In the genomic region with DNA sequence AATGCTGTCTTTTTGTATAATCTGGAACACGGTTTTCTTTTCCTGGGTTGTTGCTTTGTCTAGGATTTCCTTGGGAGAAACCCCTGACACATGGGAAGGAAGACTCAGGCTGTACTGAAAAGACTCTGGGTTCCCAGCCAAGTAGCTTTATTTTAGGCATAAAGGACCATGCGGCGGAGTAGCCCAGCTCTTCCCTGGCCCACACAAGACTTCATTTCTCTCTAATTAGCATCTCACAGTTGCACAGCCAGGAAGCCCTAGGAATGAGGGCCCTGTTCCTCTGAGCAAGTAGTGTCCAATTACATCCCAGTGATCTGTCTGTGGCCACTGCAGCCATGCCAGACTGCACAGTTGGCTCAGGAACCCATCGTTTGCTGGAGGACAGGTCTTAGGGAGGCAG, we compare ENCODE assay signal across 14 cellular contexts.
DNase-seq lines count a peak whose midpoint lies in the region; ATAC-seq, FAIRE-seq and TF ChIP-seq lines count a peak whose summit lies in the region.
"Had no signal": no experiment of that assay in that cellular context is flagged by ENCODE, and none has a peak within 500 bp of the region (broad histone marks: within the 10 kb centered on the region; RNA-seq: fewer than 3 reads in every experiment).

No MANE protein-coding gene starts in this region.

- peak overlapping the region; percentile 35; the same call in 1 of the 2 replicates for H4K8ac ChIP-seq in H1 (ENCODE audit: extremely low read depth, insufficient read depth, low read length)

- H3K4me2 ChIP-seq in H1 (ENCODE audit: insufficient read depth in 1 of 2, low read depth in 2 of 2, low read length in 2 of 2) (no peak overlapping the region), neural progenitor cell (peak overlapping the region; percentile 8), smooth muscle cell (no peak overlapping the region)

- H4K20me1 ChIP-seq in H1 (replicated peaks in 1 of 2; ENCODE audit: control insufficient read depth in 1 of 2, insufficient read depth in 2 of 2, low read length in 2 of 2) (no peaks in the 10 kb centered on the region), neural progenitor cell (ENCODE audit: low read depth) (no peaks in the 10 kb centered on the region), smooth muscle cell (ENCODE audit: low read depth) (no peaks in the 10 kb centered on the region)

- intact Hi-C loops in ovary (cut with DNase I), result no loop called here

- H3K9me3 Mint-ChIP-seq in HFFc6 (peaks cover 15% of the 10 kb centered on the region), neural progenitor cell (peaks cover 14% of the 10 kb centered on the region)

- H3F3A ChIP-seq in neural progenitor cell (ENCODE audit: low read depth), result peaks cover 24% of the 10 kb centered on the region
- no peaks in the 10 kb centered on the region for H3F3A ChIP-seq in smooth muscle cell (ENCODE audit: low read depth)

- H3K27me3 Mint-ChIP-seq in HFFc6 (ENCODE audit: insufficient read depth), result no peaks in the 10 kb centered on the region
- H3K27me3 Mint-ChIP-seq in neural progenitor cell (ENCODE audit: insufficient read depth, low read depth), result peaks cover 3% of the 10 kb centered on the region
- H3K27me3 Mint-ChIP-seq: stimulated activated naive CD8-positive, alpha-beta T cell treated with anti-CD3 and anti-CD28 coated beads, Interleukin-15, amount 100 ng/mL, for 72 hours had no signal

- H3K36me3 ChIP-seq in H1 (ENCODE audit: control insufficient read depth in 2 of 4, insufficient read depth in 4 of 4, low read length in 3 of 4) (no peaks in the 10 kb centered on the region), neural progenitor cell (no peaks in the 10 kb centered on the region), ovary (no peaks in the 10 kb centered on the region), smooth muscle cell (ENCODE audit: low read depth) (no peaks in the 10 kb centered on the region)
- H3K36me3 ChIP-seq: gastroesophageal sphincter, vagina had no signal

- ATAC-seq in GM21619 (IDR thresholded peaks at IDR 0.05; ENCODE audit: unreplicated experiment), result no peak
- ATAC-seq: gastroesophageal sphincter; mucosa of descending colon; stimulated activated naive CD8-positive, alpha-beta T cell treated with anti-CD3 and anti-CD28 coated beads, Interleukin-15, amount 100 ng/mL, for 72 hours had no signal

- H3K4ac ChIP-seq in H1 (replicated peaks; ENCODE audit: insufficient read length, low read depth, low read length), result no peak overlapping the region

- H3K27ac ChIP-seq in H1 (ENCODE audit: low read depth, low read length), result no peak overlapping the region
- H3K27ac ChIP-seq in neural progenitor cell, result no peak overlapping the region
- H3K27ac ChIP-seq in ovary, result no peak overlapping the region
- H3K27ac ChIP-seq in smooth muscle cell (ENCODE audit: low read depth), result no peak overlapping the region
- H3K27ac ChIP-seq: gastroesophageal sphincter, vagina had no signal

- TF ChIP-seq RAD21 in H1 (IDR thresholded peaks at IDR 0.05 in 1 of 2, conservative IDR thresholded peaks at IDR 0.05 in 1 of 2; ENCODE audit: low read depth in 2 of 2, low read length in 2 of 2), result no peak

- H3K23me2 ChIP-seq in H1 (ENCODE audit: low read depth, low read length), result no peaks in the 10 kb centered on the region

- H3K9ac ChIP-seq in H1 (replicated peaks in 1 of 4; ENCODE audit: extremely low read depth in 1 of 4, low read depth in 3 of 4, low read length in 3 of 4) (no peak overlapping the region), neural progenitor cell (no peak overlapping the region), smooth muscle cell (ENCODE audit: low read depth) (no peak overlapping the region)

- no peak overlapping the region for H3K56ac ChIP-seq in H1 (replicated peaks; ENCODE audit: insufficient read length, low read depth, low read length)

- no peak overlapping the region for H2BK15ac ChIP-seq in H1 (ENCODE audit: low read length)

- H3K4me1 Mint-ChIP-seq in HFFc6 (ENCODE audit: low read depth), result peaks cover 18% of the 10 kb centered on the region
- peaks cover 37% of the 10 kb centered on the region for H3K4me1 Mint-ChIP-seq in neural progenitor cell
- H3K4me1 Mint-ChIP-seq: stimulated activated naive CD8-positive, alpha-beta T cell treated with anti-CD3 and anti-CD28 coated beads, Interleukin-15, amount 100 ng/mL, for 72 hours had no signal

- POLR2A ChIA-PET in H1 (lab: Charles Lee; ENCODE audit: partially characterized antibody), result no interaction called here

- no peak overlapping the region for H2BK5ac ChIP-seq in H1 (ENCODE audit: low read depth, low read length)

- H3K36me3 Mint-ChIP-seq in HFFc6 (ENCODE audit: low read depth), result peaks cover 9% of the 10 kb centered on the region
- H3K36me3 Mint-ChIP-seq in neural progenitor cell, result peaks cover 6% of the 10 kb centered on the region

- TF ChIP-seq CTCF in HFFc6 (IDR thresholded peaks at IDR 0.05), result no peak
- TF ChIP-seq CTCF in H1 (IDR thresholded peaks at IDR 0.05; ENCODE audit: control extremely low read depth in 1 of 3, insufficient read depth in 1 of 3, low read depth in 1 of 3, low read length in 3 of 3), result no peak
- TF ChIP-seq CTCF in neural progenitor cell (IDR thresholded peaks at IDR 0.05), result no peak
- no peak for TF ChIP-seq CTCF in ovary (IDR thresholded peaks at IDR 0.05)
- no peak for TF ChIP-seq CTCF in smooth muscle cell (IDR thresholded peaks at IDR 0.05; ENCODE audit: borderline replicate concordance, insufficient read depth, poor library complexity, severe bottlenecking)

- H4K5ac ChIP-seq in H1 (ENCODE audit: insufficient read length, low read depth, low read length), result no peak overlapping the region

- H3K14ac ChIP-seq in H1 (ENCODE audit: insufficient read length), result no peak overlapping the region

- H3K27me3 ChIP-seq in H1 (replicated peaks in 1 of 4; ENCODE audit: control insufficient read depth in 3 of 4, extremely low read depth in 1 of 4, insufficient read depth in 3 of 4, low read length in 3 of 4) (no peaks in the 10 kb centered on the region), neural progenitor cell (no peaks in the 10 kb centered on the region), ovary (no peaks in the 10 kb centered on the region), smooth muscle cell (ENCODE audit: low read depth) (no peaks in the 10 kb centered on the region)
- H3K27me3 ChIP-seq: gastroesophageal sphincter, vagina had no signal

- whole genome bisulfite sequencing in H1 (ENCODE audit: extremely low coverage in 1 of 2, insufficient coverage in 1 of 2, insufficient read length in 1 of 2, insufficient replicate concordance in 2 of 2, low coverage in 1 of 2, low lambda C conversion rate in 2 of 2, missing lambda C conversion rate in 1 of 2), 2 experiments, result 91% methylated on average over 4 of the region's 4 CpGs; no CpG with 5 or more reads in 1 of the 2 experiments
- 13 to 20% (median 18%) methylated on average over 4 of the region's 4 CpGs for WGBS in ovary, 3 donors
- WGBS in smooth muscle cell (ENCODE audit: low lambda C conversion rate), result 76% methylated on average over 4 of the region's 4 CpGs

- CTCF ChIA-PET in H1 (lab: Charles Lee; ENCODE audit: partially characterized antibody), result interaction anchor here (0.5 to 1.5 kb wide), 4 partner anchors 21 to 476 kb away, joined by 3 to 4 read pairs (median 4); no protein-coding TSS in a partner anchor

- no peak overlapping the region for H2BK20ac ChIP-seq in H1 (ENCODE audit: low read length)

- no peak overlapping the region for H2BK120ac ChIP-seq in H1 (replicated peaks; ENCODE audit: low read depth, low read length)

- no peaks in the 10 kb centered on the region for H3K79me1 ChIP-seq in H1 (ENCODE audit: low read depth, low read length)

- DNase-seq in HFFc6 (no peak), NCI-H510A treated with DMSO at 0.1 percent for 48 hours (lab: John Stamatoyannopoulos, UW) (peak; percentile 40), H1 (ENCODE audit: low read depth in 1 of 2, low spot score in 2 of 2) (no peak), neural progenitor cell (ENCODE audit: low spot score) (peak; percentile 31), ovary (no peak), RCC 7860 (ENCODE audit: low spot score) (no peak), smooth muscle cell (lab: John Stamatoyannopoulos, UW; ENCODE audit: unreplicated experiment) (no peak)
- DNase-seq: activated T-cell treated with anti-CD3 and anti-CD28 coated beads, Interleukin-2, amount 50 U/mL, for 1 hour; mucosa of descending colon; stimulated activated naive CD8-positive, alpha-beta T cell treated with anti-CD3 and anti-CD28 coated beads, Interleukin-15, amount 100 ng/mL, for 72 hours had no signal

- H2AFZ ChIP-seq in H1 (ENCODE audit: low read length) (no peak overlapping the region), neural progenitor cell (replicated peaks) (no peak overlapping the region), smooth muscle cell (ENCODE audit: low read depth) (no peak overlapping the region)

- no peaks in the 10 kb centered on the region for H3K79me2 ChIP-seq in H1 (ENCODE audit: control insufficient read depth in 1 of 2, insufficient read depth in 2 of 2, low read length in 2 of 2)
- no peaks in the 10 kb centered on the region for H3K79me2 ChIP-seq in neural progenitor cell (ENCODE audit: low read depth)
- H3K79me2 ChIP-seq in smooth muscle cell (ENCODE audit: low read depth), result no peaks in the 10 kb centered on the region

- H3K23ac ChIP-seq in H1 (ENCODE audit: insufficient read length), result no peak overlapping the region

- no peaks in the 10 kb centered on the region for H3K9me3 ChIP-seq in H1 (ENCODE audit: insufficient read depth in 2 of 2, low read depth in 1 of 2, low read length in 1 of 2)
- H3K9me3 ChIP-seq in neural progenitor cell (ENCODE audit: low read depth), result no peaks in the 10 kb centered on the region
- no peaks in the 10 kb centered on the region for H3K9me3 ChIP-seq in ovary
- no peaks in the 10 kb centered on the region for H3K9me3 ChIP-seq in smooth muscle cell (replicated peaks; ENCODE audit: low read depth)
- H3K9me3 ChIP-seq: vagina had no signal

- FAIRE-seq in H1 (lab: Jason Lieb, UNC), result no peak
- FAIRE-seq in RCC 7860 (lab: Jason Lieb, UNC), result no peak
- FAIRE-seq: keratinocyte had no signal

- no peak overlapping the region for H3K4me3 Mint-ChIP-seq in HFFc6
- no peak overlapping the region for H3K4me3 Mint-ChIP-seq in neural progenitor cell
- H3K4me3 Mint-ChIP-seq: stimulated activated naive CD8-positive, alpha-beta T cell treated with anti-CD3 and anti-CD28 coated beads, Interleukin-15, amount 100 ng/mL, for 72 hours had no signal

- H3K4me3 ChIP-seq in H1 (ENCODE audit: extremely low read depth in 1 of 4, insufficient read depth in 2 of 4, low read depth in 3 of 4, low read length in 4 of 4) (no peak overlapping the region), neural progenitor cell (no peak overlapping the region), ovary (no peak overlapping the region), smooth muscle cell (no peak overlapping the region)
- H3K4me3 ChIP-seq: gastroesophageal sphincter, mucosa of descending colon, vagina had no signal

- H3K27ac Mint-ChIP-seq in HFFc6, result peak overlapping the region; percentile 7
- peak overlapping the region; percentile 77 for H3K27ac Mint-ChIP-seq in neural progenitor cell

- no peak for TF ChIP-seq EP300 in H1 (IDR thresholded peaks at IDR 0.05; ENCODE audit: borderline replicate concordance in 1 of 2, low read depth in 2 of 2, low read length in 2 of 2)
- no peak for TF ChIP-seq EP300 in ovary (IDR thresholded peaks at IDR 0.05)

- H2AK5ac ChIP-seq in H1 (ENCODE audit: low read depth, low read length), result no peak overlapping the region

- H3K4me1 ChIP-seq in H1 (replicated peaks in 1 of 4; ENCODE audit: control insufficient read depth in 3 of 4, insufficient read depth in 4 of 4, low read length in 3 of 4), result peaks cover 0 to 4% (median 0%) of the 10 kb centered on the region in 4 experiments; a peak in 1 of 7 replicates
- H3K4me1 ChIP-seq in neural progenitor cell, result peaks cover 26% of the 10 kb centered on the region
- H3K4me1 ChIP-seq in ovary (ENCODE audit: insufficient read depth), result peaks cover 3% of the 10 kb centered on the region
- H3K4me1 ChIP-seq in smooth muscle cell (ENCODE audit: low read depth), result peaks cover 12% of the 10 kb centered on the region
- H3K4me1 ChIP-seq: gastroesophageal sphincter, vagina had no signal

- TF ChIP-seq POLR2A in H1 (IDR thresholded peaks at IDR 0.05; ENCODE audit: control extremely low read depth in 1 of 2, low read depth in 2 of 2, low read length in 2 of 2) (no peak), ovary (IDR thresholded peaks at IDR 0.05) (no peak)

- H3K18ac ChIP-seq in H1 (ENCODE audit: extremely low read depth, low read length), result no peak overlapping the region

- H4K91ac ChIP-seq in H1 (replicated peaks; ENCODE audit: insufficient read length, low read length), result no peak overlapping the region

- no peak overlapping the region for H2BK12ac ChIP-seq in H1 (ENCODE audit: low read depth, low read length)

Comparison
In these comparisons a context has a peak if more than half of its experiments do, and no peak if none do; other contexts are left out.
1. DNase-seq: peak in NCI-H510A treated with DMSO at 0.1 percent for 48 hours (single experiment) and neural progenitor cell (single experiment); none in HFFc6 (single experiment), H1 (0 of 2), ovary (0 of 5), RCC 7860 (single experiment) and smooth muscle cell (single experiment).